1 cellular context compared by ENCODE assay signal in the genomic region with DNA sequence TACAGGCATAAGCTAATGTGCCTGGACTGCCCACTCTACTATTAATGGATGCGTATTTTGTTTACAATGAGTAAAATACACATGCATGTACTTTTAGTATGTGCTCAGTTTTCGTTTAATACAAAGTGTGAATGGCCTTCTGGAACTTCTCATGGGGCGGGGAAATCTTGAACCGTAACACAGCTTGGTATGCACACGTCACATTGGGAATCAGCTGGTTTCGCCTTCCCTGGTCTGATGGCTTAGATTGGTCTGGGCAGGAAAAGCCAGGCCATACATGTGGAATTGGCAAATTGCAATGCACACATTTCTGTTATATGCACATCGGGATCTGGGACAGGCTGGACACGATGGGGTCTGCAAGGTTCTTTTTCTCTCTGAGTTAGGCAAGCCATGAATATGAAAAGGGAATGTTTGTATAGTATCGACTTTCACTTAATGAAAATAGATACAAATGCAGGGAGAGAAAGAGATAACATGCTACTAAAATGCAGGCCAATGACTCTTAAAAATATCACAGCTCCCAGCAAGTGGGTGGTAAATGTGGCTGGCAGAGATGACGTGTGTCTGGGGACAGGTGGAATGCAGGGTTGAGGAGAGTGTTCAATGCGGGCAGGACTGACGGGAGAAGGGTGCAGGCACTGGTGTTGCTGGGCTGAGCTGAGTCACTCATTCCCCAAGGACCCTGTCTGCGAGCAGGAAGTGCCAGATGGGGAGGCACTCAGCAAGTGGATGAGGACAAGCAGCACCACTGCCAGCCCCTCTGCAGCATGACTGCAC.
A peak's percentile ranks its signal among the peaks of the same experiment; 100 is the strongest.
TF ChIP-seq lines count a peak whose summit lies in the region.

No MANE protein-coding gene starts in this region.

TF ChIP-seq in HEK293, 187 proteins besides CTCF, POLR2A, EP300 and RAD21 (continued from another document and continues in another):
- TF ChIP-seq, protein P1, sequence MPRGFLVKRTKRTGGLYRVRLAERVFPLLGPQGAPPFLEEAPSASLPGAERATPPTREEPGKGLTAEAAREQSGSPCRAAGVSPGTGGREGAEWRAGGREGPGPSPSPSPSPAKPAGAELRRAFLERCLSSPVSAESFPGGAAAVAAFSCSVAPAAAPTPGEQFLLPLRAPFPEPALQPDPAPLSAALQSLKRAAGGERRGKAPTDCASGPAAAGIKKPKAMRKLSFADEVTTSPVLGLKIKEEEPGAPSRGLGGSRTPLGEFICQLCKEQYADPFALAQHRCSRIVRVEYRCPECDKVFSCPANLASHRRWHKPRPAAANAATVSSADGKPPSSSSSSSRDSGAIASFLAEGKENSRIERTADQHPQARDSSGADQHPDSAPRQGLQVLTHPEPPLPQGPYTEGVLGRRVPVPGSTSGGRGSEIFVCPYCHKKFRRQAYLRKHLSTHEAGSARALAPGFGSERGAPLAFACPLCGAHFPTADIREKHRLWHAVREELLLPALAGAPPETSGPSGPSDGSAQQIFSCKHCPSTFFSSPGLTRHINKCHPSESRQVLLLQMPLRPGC (tag by site-specific recombination; IDR thresholded peaks at IDR 0.05) = peak; percentile 67
- TF ChIP-seq, protein P2, sequence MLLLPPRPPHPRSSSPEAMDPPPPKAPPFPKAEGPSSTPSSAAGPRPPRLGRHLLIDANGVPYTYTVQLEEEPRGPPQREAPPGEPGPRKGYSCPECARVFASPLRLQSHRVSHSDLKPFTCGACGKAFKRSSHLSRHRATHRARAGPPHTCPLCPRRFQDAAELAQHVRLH (tag by site-specific recombination; IDR thresholded peaks at IDR 0.05) = no peak
- peak; percentile 75 for TF ChIP-seq FEZF1 (tag by site-specific recombination; IDR thresholded peaks at IDR 0.05)
- peak; percentile 64 for TF ChIP-seq ZBTB17 (tag by site-specific recombination; IDR thresholded peaks at IDR 0.05)
- TF ChIP-seq ZBTB20 (tag by site-specific recombination; IDR thresholded peaks at IDR 0.05) = peak; percentile 40; the same call in 1 of the 2 replicates
- peak; percentile 82; the same call in 1 of the 2 replicates for TF ChIP-seq ZNF423 (tag by site-specific recombination; IDR thresholded peaks at IDR 0.05)
- TF ChIP-seq ZFHX2 (tag by site-specific recombination; conservative IDR thresholded peaks at IDR 0.05) = peak; percentile 45; the same call in 1 of the 2 replicates
- TF ChIP-seq, protein P3, sequence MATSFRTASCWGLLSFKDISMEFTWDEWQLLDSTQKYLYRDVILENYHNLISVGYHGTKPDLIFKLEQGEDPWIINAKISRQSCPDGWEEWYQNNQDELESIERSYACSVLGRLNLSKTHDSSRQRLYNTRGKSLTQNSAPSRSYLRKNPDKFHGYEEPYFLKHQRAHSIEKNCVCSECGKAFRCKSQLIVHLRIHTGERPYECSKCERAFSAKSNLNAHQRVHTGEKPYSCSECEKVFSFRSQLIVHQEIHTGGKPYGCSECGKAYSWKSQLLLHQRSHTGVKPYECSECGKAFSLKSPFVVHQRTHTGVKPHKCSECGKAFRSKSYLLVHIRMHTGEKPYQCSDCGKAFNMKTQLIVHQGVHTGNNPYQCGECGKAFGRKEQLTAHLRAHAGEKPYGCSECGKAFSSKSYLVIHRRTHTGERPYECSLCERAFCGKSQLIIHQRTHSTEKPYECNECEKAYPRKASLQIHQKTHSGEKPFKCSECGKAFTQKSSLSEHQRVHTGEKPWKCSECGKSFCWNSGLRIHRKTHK (tag by site-specific recombination; IDR thresholded peaks at IDR 0.05) = no peak
- TF ChIP-seq ZNF214 (tag by site-specific recombination; IDR thresholded peaks at IDR 0.05; ENCODE audit: borderline replicate concordance) = no peak
- TF ChIP-seq ZNF629 (tag by site-specific recombination; IDR thresholded peaks at IDR 0.05) = peak; percentile 85
- TF ChIP-seq ZEB2 (tag by site-specific recombination; IDR thresholded peaks at IDR 0.05) = peak; percentile 70; the same call in 1 of the 2 replicates
- TF ChIP-seq, protein P4, sequence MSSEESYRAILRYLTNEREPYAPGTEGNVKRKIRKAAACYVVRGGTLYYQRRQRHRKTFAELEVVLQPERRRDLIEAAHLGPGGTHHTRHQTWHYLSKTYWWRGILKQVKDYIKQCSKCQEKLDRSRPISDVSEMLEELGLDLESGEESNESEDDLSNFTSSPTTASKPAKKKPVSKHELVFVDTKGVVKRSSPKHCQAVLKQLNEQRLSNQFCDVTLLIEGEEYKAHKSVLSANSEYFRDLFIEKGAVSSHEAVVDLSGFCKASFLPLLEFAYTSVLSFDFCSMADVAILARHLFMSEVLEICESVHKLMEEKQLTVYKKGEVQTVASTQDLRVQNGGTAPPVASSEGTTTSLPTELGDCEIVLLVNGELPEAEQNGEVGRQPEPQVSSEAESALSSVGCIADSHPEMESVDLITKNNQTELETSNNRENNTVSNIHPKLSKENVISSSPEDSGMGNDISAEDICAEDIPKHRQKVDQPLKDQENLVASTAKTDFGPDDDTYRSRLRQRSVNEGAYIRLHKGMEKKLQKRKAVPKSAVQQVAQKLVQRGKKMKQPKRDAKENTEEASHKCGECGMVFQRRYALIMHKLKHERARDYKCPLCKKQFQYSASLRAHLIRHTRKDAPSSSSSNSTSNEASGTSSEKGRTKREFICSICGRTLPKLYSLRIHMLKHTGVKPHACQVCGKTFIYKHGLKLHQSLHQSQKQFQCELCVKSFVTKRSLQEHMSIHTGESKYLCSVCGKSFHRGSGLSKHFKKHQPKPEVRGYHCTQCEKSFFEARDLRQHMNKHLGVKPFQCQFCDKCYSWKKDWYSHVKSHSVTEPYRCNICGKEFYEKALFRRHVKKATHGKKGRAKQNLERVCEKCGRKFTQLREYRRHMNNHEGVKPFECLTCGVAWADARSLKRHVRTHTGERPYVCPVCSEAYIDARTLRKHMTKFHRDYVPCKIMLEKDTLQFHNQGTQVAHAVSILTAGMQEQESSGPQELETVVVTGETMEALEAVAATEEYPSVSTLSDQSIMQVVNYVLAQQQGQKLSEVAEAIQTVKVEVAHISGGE (tag by site-specific recombination; conservative IDR thresholded peaks at IDR 0.05; ENCODE audit: low read depth) = 0 out of 2 replicates have a peak, but pooled peaks have one; percentile 14
- no peak for TF ChIP-seq ZNF23 (tag by site-specific recombination; IDR thresholded peaks at IDR 0.05; ENCODE audit: borderline replicate concordance)
- TF ChIP-seq, protein P5, sequence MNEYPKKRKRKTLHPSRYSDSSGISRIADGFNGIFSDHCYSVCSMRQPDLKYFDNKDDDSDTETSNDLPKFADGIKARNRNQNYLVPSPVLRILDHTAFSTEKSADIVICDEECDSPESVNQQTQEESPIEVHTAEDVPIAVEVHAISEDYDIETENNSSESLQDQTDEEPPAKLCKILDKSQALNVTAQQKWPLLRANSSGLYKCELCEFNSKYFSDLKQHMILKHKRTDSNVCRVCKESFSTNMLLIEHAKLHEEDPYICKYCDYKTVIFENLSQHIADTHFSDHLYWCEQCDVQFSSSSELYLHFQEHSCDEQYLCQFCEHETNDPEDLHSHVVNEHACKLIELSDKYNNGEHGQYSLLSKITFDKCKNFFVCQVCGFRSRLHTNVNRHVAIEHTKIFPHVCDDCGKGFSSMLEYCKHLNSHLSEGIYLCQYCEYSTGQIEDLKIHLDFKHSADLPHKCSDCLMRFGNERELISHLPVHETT (tag by site-specific recombination; IDR thresholded peaks at IDR 0.05) = no peak
- TF ChIP-seq, protein P6, sequence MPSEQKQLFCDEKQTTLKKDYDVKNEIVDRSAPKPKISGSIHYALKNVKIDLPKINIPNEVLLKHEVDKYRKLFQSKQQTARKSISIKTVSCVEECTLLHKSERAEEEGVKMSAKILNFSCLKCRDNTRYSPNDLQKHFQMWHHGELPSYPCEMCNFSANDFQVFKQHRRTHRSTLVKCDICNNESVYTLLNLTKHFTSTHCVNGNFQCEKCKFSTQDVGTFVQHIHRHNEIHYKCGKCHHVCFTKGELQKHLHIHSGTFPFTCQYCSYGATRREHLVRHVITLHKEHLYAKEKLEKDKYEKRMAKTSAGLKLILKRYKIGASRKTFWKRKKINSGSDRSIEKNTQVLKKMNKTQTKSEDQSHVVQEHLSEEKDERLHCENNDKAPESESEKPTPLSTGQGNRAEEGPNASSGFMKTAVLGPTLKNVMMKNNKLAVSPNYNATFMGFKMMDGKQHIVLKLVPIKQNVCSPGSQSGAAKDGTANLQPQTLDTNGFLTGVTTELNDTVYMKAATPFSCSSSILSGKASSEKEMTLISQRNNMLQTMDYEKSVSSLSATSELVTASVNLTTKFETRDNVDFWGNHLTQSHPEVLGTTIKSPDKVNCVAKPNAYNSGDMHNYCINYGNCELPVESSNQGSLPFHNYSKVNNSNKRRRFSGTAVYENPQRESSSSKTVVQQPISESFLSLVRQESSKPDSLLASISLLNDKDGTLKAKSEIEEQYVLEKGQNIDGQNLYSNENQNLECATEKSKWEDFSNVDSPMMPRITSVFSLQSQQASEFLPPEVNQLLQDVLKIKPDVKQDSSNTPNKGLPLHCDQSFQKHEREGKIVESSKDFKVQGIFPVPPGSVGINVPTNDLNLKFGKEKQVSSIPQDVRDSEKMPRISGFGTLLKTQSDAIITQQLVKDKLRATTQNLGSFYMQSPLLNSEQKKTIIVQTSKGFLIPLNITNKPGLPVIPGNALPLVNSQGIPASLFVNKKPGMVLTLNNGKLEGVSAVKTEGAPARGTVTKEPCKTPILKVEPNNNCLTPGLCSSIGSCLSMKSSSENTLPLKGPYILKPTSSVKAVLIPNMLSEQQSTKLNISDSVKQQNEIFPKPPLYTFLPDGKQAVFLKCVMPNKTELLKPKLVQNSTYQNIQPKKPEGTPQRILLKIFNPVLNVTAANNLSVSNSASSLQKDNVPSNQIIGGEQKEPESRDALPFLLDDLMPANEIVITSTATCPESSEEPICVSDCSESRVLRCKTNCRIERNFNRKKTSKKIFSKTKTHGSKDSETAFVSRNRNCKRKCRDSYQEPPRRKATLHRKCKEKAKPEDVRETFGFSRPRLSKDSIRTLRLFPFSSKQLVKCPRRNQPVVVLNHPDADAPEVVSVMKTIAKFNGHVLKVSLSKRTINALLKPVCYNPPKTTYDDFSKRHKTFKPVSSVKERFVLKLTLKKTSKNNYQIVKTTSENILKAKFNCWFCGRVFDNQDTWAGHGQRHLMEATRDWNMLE (tag by site-specific recombination; conservative IDR thresholded peaks at IDR 0.05; ENCODE audit: low read depth) = no peak
- TF ChIP-seq ZNF324 (tag by site-specific recombination; IDR thresholded peaks at IDR 0.05) = 0 out of 2 replicates have a peak, but pooled peaks have one; percentile 17
- TF ChIP-seq, protein P7, sequence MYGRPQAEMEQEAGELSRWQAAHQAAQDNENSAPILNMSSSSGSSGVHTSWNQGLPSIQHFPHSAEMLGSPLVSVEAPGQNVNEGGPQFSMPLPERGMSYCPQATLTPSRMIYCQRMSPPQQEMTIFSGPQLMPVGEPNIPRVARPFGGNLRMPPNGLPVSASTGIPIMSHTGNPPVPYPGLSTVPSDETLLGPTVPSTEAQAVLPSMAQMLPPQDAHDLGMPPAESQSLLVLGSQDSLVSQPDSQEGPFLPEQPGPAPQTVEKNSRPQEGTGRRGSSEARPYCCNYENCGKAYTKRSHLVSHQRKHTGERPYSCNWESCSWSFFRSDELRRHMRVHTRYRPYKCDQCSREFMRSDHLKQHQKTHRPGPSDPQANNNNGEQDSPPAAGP (tag by site-specific recombination; IDR thresholded peaks at IDR 0.05) = no peak
- TF ChIP-seq, protein P8, sequence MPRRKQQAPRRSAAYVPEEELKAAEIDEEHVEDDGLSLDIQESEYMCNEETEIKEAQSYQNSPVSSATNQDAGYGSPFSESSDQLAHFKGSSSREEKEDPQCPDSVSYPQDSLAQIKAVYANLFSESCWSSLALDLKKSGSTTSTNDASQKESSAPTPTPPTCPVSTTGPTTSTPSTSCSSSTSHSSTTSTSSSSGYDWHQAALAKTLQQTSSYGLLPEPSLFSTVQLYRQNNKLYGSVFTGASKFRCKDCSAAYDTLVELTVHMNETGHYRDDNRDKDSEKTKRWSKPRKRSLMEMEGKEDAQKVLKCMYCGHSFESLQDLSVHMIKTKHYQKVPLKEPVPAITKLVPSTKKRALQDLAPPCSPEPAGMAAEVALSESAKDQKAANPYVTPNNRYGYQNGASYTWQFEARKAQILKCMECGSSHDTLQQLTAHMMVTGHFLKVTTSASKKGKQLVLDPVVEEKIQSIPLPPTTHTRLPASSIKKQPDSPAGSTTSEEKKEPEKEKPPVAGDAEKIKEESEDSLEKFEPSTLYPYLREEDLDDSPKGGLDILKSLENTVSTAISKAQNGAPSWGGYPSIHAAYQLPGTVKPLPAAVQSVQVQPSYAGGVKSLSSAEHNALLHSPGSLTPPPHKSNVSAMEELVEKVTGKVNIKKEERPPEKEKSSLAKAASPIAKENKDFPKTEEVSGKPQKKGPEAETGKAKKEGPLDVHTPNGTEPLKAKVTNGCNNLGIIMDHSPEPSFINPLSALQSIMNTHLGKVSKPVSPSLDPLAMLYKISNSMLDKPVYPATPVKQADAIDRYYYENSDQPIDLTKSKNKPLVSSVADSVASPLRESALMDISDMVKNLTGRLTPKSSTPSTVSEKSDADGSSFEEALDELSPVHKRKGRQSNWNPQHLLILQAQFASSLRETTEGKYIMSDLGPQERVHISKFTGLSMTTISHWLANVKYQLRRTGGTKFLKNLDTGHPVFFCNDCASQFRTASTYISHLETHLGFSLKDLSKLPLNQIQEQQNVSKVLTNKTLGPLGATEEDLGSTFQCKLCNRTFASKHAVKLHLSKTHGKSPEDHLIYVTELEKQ (tag by site-specific recombination; IDR thresholded peaks at IDR 0.05; ENCODE audit: borderline replicate concordance) = no peak; the same call in 1 of the 2 replicates
- TF ChIP-seq MYNN (tag by site-specific recombination; IDR thresholded peaks at IDR 0.05; ENCODE audit: borderline replicate concordance) = no peak
- 0 out of 2 replicates have a peak, but pooled peaks have one; percentile 22 for TF ChIP-seq ZNF501 (tag by site-specific recombination; IDR thresholded peaks at IDR 0.05)
- TF ChIP-seq ZNF292 (tag by site-specific recombination; IDR thresholded peaks at IDR 0.05; ENCODE audit: borderline replicate concordance, low read depth) = no peak
- no peak for TF ChIP-seq ZNF221 (tag by site-specific recombination; IDR thresholded peaks at IDR 0.05; ENCODE audit: borderline replicate concordance)
- peak; percentile 48 for TF ChIP-seq OSR2 (tag by site-specific recombination; IDR thresholded peaks at IDR 0.05)
- peak; percentile 87 for TF ChIP-seq ZNF335 (tag by site-specific recombination; conservative IDR thresholded peaks at IDR 0.05)
- 0 out of 2 replicates have a peak, but pooled peaks have one; percentile 30 for TF ChIP-seq KLF16 (tag by site-specific recombination; IDR thresholded peaks at IDR 0.05)
